In genomic region chr6:76262240-76262639, GRCh38 we compare ENCODE assay signal across 20 cellular contexts.
DNase-seq lines count a peak whose midpoint lies in the region; TF ChIP-seq lines count a peak whose summit lies in the region.
"Had no signal": no experiment of that assay in that cellular context is flagged by ENCODE, and none has a peak within 500 bp of the region (broad histone marks: within the 10 kb centered on the region; RNA-seq: fewer than 3 reads in every experiment).

No MANE protein-coding gene starts in this region.

- no peaks in the 10 kb centered on the region for H3K27me3 ChIP-seq in endodermal cell (ENCODE audit: control insufficient read depth, insufficient read depth, low read length, poor library complexity, severe bottlenecking)
- H3K27me3 ChIP-seq: BLaER1 treated with 17β-estradiol and CSF1 and Interleukin-3, amounts not matched to agents 10 nM and 100 nM had no signal

- no peaks in the 10 kb centered on the region for H3K36me3 ChIP-seq in HEK293 (ENCODE audit: control insufficient read depth in 2 of 2, insufficient read depth in 1 of 2, low read length in 2 of 2)
- no peaks in the 10 kb centered on the region for H3K36me3 ChIP-seq in endodermal cell (ENCODE audit: control insufficient read depth, insufficient read depth, low read length)
- H3K36me3 ChIP-seq: BLaER1 treated with 17β-estradiol and CSF1 and Interleukin-3, amounts not matched to agents 10 nM and 100 nM had no signal

- H3K4me3 ChIP-seq in HEK293 (ENCODE audit: low read depth, low read length) = no peak overlapping the region
- peak overlapping the region; percentile 24 for H3K4me3 ChIP-seq in endodermal cell (ENCODE audit: low read length)

- DNase-seq in endodermal cell (no peak), G401 (ENCODE audit: low spot score) (no peak), NCI-H2196 treated with DMSO at 0.1 percent for 48 hours (lab: John Stamatoyannopoulos, UW; ENCODE audit: unreplicated experiment) (no peak), NCI-H226 (no peak)
- DNase-seq: 8988T; AML-193; CD4-positive, alpha-beta memory T cell; CD4-positive, CD25-positive, alpha-beta regulatory T cell; CD8-positive, alpha-beta memory T cell; COR-L47; DMS 273 treated with DMSO at 0.1 percent for 48 hours; DMS153; DMS79; DND-41; EL; GF-D8 had no signal

- no peak overlapping the region for H3K4me3 Mint-ChIP-seq in endodermal cell
- H3K4me3 Mint-ChIP-seq: B cell; CD4-positive, alpha-beta memory T cell; CD4-positive, CD25-positive, alpha-beta regulatory T cell; CD8-positive, alpha-beta memory T cell had no signal

- no peak for TF ChIP-seq CTCF in HEK293 (tag by site-specific recombination; IDR thresholded peaks at IDR 0.05)
- TF ChIP-seq CTCF in endodermal cell (conservative IDR thresholded peaks at IDR 0.05) = no peak

- H3K27ac Mint-ChIP-seq in endodermal cell = no peak overlapping the region
- H3K27ac Mint-ChIP-seq: B cell; CD4-positive, alpha-beta memory T cell; CD4-positive, CD25-positive, alpha-beta regulatory T cell; CD8-positive, alpha-beta memory T cell had no signal

- peaks cover 53% of the 10 kb centered on the region for H3K9me3 Mint-ChIP-seq in endodermal cell

- no peak overlapping the region for H3K9ac ChIP-seq in endodermal cell (ENCODE audit: extremely low read depth, low read length, poor library complexity, severe bottlenecking)
- H3K9ac ChIP-seq: BLaER1 treated with 17β-estradiol and CSF1 and Interleukin-3, amounts not matched to agents 10 nM and 100 nM had no signal

- H3K36me3 Mint-ChIP-seq in endodermal cell (ENCODE audit: low read depth) = peaks cover 2% of the 10 kb centered on the region
- H3K36me3 Mint-ChIP-seq: CD4-positive, alpha-beta memory T cell; CD8-positive, alpha-beta memory T cell had no signal

- in situ Hi-C loops in G401 (cut with HindIII; ENCODE audit: low sequenced_read_pairs) = no loop called here

- POLR2A ChIA-PET in HEK293 (lab: Yijun Ruan, JAX) = no interaction called here

- CTCF ChIA-PET in HEK293 (lab: Yijun Ruan, JAX) = no interaction called here

- H3K4me1 ChIP-seq in HEK293 (ENCODE audit: control insufficient read depth, insufficient read depth, low read length) (no peaks in the 10 kb centered on the region), endodermal cell (ENCODE audit: control insufficient read depth, insufficient read depth, low read length) (no peaks in the 10 kb centered on the region)
- H3K4me1 ChIP-seq: BLaER1 treated with 17β-estradiol and CSF1 and Interleukin-3, amounts not matched to agents 10 nM and 100 nM had no signal

- H3K27ac ChIP-seq in HEK293 (ENCODE audit: extremely low read depth, low read depth, low read length) (no peak overlapping the region), endodermal cell (ENCODE audit: low read depth, low read length) (no peak overlapping the region)
- H3K27ac ChIP-seq: BLaER1 treated with 17β-estradiol and CSF1 and Interleukin-3, amounts not matched to agents 10 nM and 100 nM; C4-2B had no signal

- 84% methylated on average over 2 of the region's 2 CpGs; no CpG with 5 or more reads in 1 of the 2 experiments for WGBS in endodermal cell (ENCODE audit: insufficient coverage in 1 of 2, insufficient read length in 1 of 2), 2 experiments

- no peaks in the 10 kb centered on the region for H3K4me1 Mint-ChIP-seq in endodermal cell
- H3K4me1 Mint-ChIP-seq: B cell; CD4-positive, alpha-beta memory T cell; CD4-positive, CD25-positive, alpha-beta regulatory T cell; CD8-positive, alpha-beta memory T cell had no signal

- no peaks in the 10 kb centered on the region for H3K27me3 Mint-ChIP-seq in endodermal cell (ENCODE audit: insufficient read depth)
- H3K27me3 Mint-ChIP-seq: B cell; CD4-positive, alpha-beta memory T cell; CD4-positive, CD25-positive, alpha-beta regulatory T cell had no signal

- no peaks in the 10 kb centered on the region for H3K9me3 ChIP-seq in HEK293 (ENCODE audit: control insufficient read depth, insufficient read depth, low read depth, low read length)
- peaks cover 33% of the 10 kb centered on the region for H3K9me3 ChIP-seq in endodermal cell (ENCODE audit: control insufficient read depth, low read length)

TF ChIP-seq in HEK293, 187 proteins besides CTCF, POLR2A, EP300 and RAD21:
- no peak for TF ChIP-seq ZNF426 (tag by site-specific recombination; IDR thresholded peaks at IDR 0.05)
- no peak for TF ChIP-seq ZSCAN16 (tag by site-specific recombination; IDR thresholded peaks at IDR 0.05)
- TF ChIP-seq ZNF585B (tag by site-specific recombination; IDR thresholded peaks at IDR 0.05) = peak; percentile 95
- no peak for TF ChIP-seq BCL11A (tag by site-specific recombination; IDR thresholded peaks at IDR 0.05; ENCODE audit: low read depth)
TF ChIP-seq in HEK293: peak in this region for 1.
